In the genomic region with DNA sequence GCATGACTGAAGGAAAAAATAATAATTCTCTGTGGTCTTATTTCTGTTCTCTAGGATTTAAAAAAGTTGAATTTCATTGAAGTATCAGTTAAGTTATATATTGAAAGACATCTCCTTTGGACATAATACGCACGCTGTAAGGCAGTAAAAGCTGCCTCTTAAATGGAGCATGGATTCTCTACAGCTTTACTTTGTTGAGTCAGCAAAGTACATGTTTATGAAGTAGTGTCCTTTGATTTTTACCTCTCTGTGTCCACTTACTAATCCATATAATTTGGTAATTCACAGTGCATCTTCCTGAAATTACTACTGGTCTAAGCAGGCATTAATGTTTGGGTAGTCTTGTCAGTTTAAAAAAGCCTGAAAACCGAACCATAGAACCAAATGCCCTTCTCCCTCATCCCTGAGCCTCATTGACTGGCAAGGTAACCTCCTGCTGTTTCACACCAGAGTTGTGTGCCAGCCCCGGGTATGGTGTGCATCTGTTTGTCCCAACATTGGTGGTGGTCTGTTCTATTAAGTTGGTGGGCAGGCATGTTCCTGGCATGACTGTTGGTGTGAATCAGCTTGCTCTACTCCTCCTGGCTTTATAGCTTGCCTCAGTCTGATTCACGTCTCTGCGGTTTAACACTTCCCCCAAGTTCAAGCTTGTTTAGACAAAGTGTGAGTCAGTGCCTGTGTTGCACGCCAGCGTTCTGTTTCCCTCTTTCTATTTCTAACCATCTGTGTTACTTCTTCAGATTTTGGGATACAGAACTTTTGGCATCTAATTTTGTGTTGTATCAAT, we compare ENCODE assay signal across 8 cellular contexts.
DNase-seq lines count a peak whose midpoint lies in the region; ATAC-seq, FAIRE-seq and TF ChIP-seq lines count a peak whose summit lies in the region.

No MANE protein-coding gene starts in this region.

- H3K27me3 ChIP-seq in Loucy (ENCODE audit: insufficient read depth, low read length, poor library complexity, severe bottlenecking) (no peaks in the 10 kb centered on the region), neutrophil (no peaks in the 10 kb centered on the region)

- H3K27me3 Mint-ChIP-seq in stimulated activated naive CD8-positive, alpha-beta T cell treated with anti-CD3 and anti-CD28 coated beads, Interleukin-15, Interleukin-2, amounts not matched to agents 100 ng/mL and 50 ng/mL, for 24 hours: no peaks in the 10 kb centered on the region

- H3K9me3 Mint-ChIP-seq in stimulated activated naive CD8-positive, alpha-beta T cell treated with anti-CD3 and anti-CD28 coated beads, Interleukin-15, Interleukin-2, amounts not matched to agents 100 ng/mL and 50 ng/mL, for 24 hours: peaks cover 11% of the 10 kb centered on the region

- peaks cover 16% of the 10 kb centered on the region for H3K4me1 Mint-ChIP-seq in stimulated activated naive CD8-positive, alpha-beta T cell treated with anti-CD3 and anti-CD28 coated beads, Interleukin-15, Interleukin-2, amounts not matched to agents 100 ng/mL and 50 ng/mL, for 24 hours (ENCODE audit: low read depth)

- H3K36me3 ChIP-seq in Loucy (ENCODE audit: insufficient read depth, low read length) (peaks cover 72% of the 10 kb centered on the region), neutrophil (peaks cover 66% of the 10 kb centered on the region)

- H3K4me3 ChIP-seq in Loucy (ENCODE audit: low read length, poor library complexity, severe bottlenecking) (peak overlapping the region; percentile 35), neutrophil (ENCODE audit: low read depth in 1 of 2, low read length in 1 of 2) (peak overlapping the region in 1 of 2 experiments; percentile 11)

- FAIRE-seq in frontal cortex (lab: Jason Lieb, UNC): no peak

- no peaks in the 10 kb centered on the region for H3K9me2 ChIP-seq in Loucy (replicated peaks; ENCODE audit: low read depth, low read length)

- peak; percentile 61 for ATAC-seq in GM19043 (IDR thresholded peaks at IDR 0.05; ENCODE audit: low read depth, unreplicated experiment)

- peaks cover 5% of the 10 kb centered on the region for H3K9me3 ChIP-seq in Loucy (ENCODE audit: insufficient read depth, low read depth, low read length)
- no peaks in the 10 kb centered on the region for H3K9me3 ChIP-seq in neutrophil

- H3K9ac ChIP-seq in Loucy (ENCODE audit: low read depth, low read length, poor library complexity, severe bottlenecking): peak overlapping the region; percentile 37

- H4K20me1 ChIP-seq in Loucy (ENCODE audit: insufficient read depth, low read length, poor library complexity, severe bottlenecking): no peaks in the 10 kb centered on the region

- peaks cover 21% of the 10 kb centered on the region for H3K79me2 ChIP-seq in Loucy (ENCODE audit: insufficient read depth, low read length)

- peak overlapping the region; percentile 52 for H3K4me2 ChIP-seq in Loucy (ENCODE audit: low read depth, low read length, poor library complexity, severe bottlenecking)

- H3K36me3 Mint-ChIP-seq in stimulated activated naive CD8-positive, alpha-beta T cell treated with anti-CD3 and anti-CD28 coated beads, Interleukin-15, Interleukin-2, amounts not matched to agents 100 ng/mL and 50 ng/mL, for 24 hours (ENCODE audit: low read depth): peaks cover 65% of the 10 kb centered on the region

- no peak for TF ChIP-seq CTCF in Loucy (conservative IDR thresholded peaks at IDR 0.05; ENCODE audit: low read length)
- TF ChIP-seq CTCF in neutrophil (IDR thresholded peaks at IDR 0.05): no peak

- H3K27ac ChIP-seq in epithelial cell of prostate (peak overlapping the region; percentile 94), neutrophil (peak overlapping the region; percentile 85)

- H3K4me1 ChIP-seq in Loucy (ENCODE audit: insufficient read depth, low read length, poor library complexity, severe bottlenecking) (peaks cover 6% of the 10 kb centered on the region), neutrophil (ENCODE audit: control insufficient read depth in 1 of 2, insufficient read depth in 1 of 2, low read depth in 1 of 2, low read length in 1 of 2) (peaks cover 56% of the 10 kb centered on the region in 2 experiments)

- H3K4me3 Mint-ChIP-seq in stimulated activated naive CD8-positive, alpha-beta T cell treated with anti-CD3 and anti-CD28 coated beads, Interleukin-15, Interleukin-2, amounts not matched to agents 100 ng/mL and 50 ng/mL, for 24 hours: peak overlapping the region; percentile 73

- no peak overlapping the region for H3K27ac Mint-ChIP-seq in stimulated activated naive CD8-positive, alpha-beta T cell treated with anti-CD3 and anti-CD28 coated beads, Interleukin-15, Interleukin-2, amounts not matched to agents 100 ng/mL and 50 ng/mL, for 24 hours

- no peaks in the 10 kb centered on the region for H3F3A ChIP-seq in Loucy (ENCODE audit: low read depth)

- H2AFZ ChIP-seq in Loucy (ENCODE audit: low read length): no peak overlapping the region

- peak; percentile 50 for DNase-seq in activated CD8-positive, alpha-beta memory T cell treated with anti-CD3 and anti-CD28 coated beads, Interleukin-2, amount 50 U/mL, for 1 hour (ENCODE audit: extremely low read depth)
- DNase-seq in epithelial cell of prostate (ENCODE audit: low read depth, low spot score) (peak; percentile 93), frontal cortex (ENCODE audit: low spot score in 2 of 2) (no peak), NCI-H2171 treated with DMSO at 0.1 percent for 48 hours (lab: John Stamatoyannopoulos, UW) (no peak)

Comparison
In these comparisons a context has a peak if more than half of its experiments do, and no peak if none do; other contexts are left out.
1. DNase-seq: peak in activated CD8-positive, alpha-beta memory T cell treated with anti-CD3 and anti-CD28 coated beads, Interleukin-2, amount 50 U/mL, for 1 hour (single experiment) and epithelial cell of prostate (single experiment); none in frontal cortex (0 of 2) and NCI-H2171 treated with DMSO at 0.1 percent for 48 hours (single experiment).